In genomic region chr9:33049680-33050361, GRCh38 we compare ENCODE assay signal across 13 cellular contexts. TPM values are rescaled to one million over a fixed set of nuclear protein-coding genes. Genes with fewer than 3 reads are reported as not detected.
A peak's percentile ranks its signal among the peaks of the same experiment; 100 is the strongest.
DNase-seq lines count a peak whose midpoint lies in the region; ATAC-seq and TF ChIP-seq lines count a peak whose summit lies in the region.
"Had no signal": no experiment of that assay in that cellular context is flagged by ENCODE, and none has a peak within 500 bp of the region (broad histone marks: within the 10 kb centered on the region; RNA-seq: fewer than 3 reads in every experiment).

No MANE protein-coding gene starts in this region.

- H3K4me3 Mint-ChIP-seq in WTC11 = no peak overlapping the region
- H3K4me3 Mint-ChIP-seq in Calu3 (ENCODE audit: low read depth, unreplicated experiment) = no peak overlapping the region

- no peak overlapping the region for H3K27ac ChIP-seq in neuronal stem cell (replicated peaks; ENCODE audit: low read length)
- H3K27ac ChIP-seq: brain microvascular endothelial cell, C4-2B had no signal

- H3K27me3 Mint-ChIP-seq in WTC11 (ENCODE audit: low read depth) (no peaks in the 10 kb centered on the region), Calu3 (ENCODE audit: unreplicated experiment) (no peaks in the 10 kb centered on the region)

- H3K27ac Mint-ChIP-seq in WTC11 (no peak overlapping the region), Calu3 (ENCODE audit: unreplicated experiment) (no peak overlapping the region)

- DNase-seq in WTC11 (ENCODE audit: low spot score) (no peak), Calu3 (no peak), G401 (ENCODE audit: low spot score) (no peak), neuronal stem cell (ENCODE audit: low spot score) (no peak), left ventricle myocardium superior (no peak)
- DNase-seq: activated CD4-positive, alpha-beta T cell treated with anti-CD3 and anti-CD28 coated beads, Interleukin-2, amount 50 U/mL, for 48 hours; brain microvascular endothelial cell; erythroblast had no signal

- H3K9me3 Mint-ChIP-seq in WTC11 = no peaks in the 10 kb centered on the region
- H3K9me3 Mint-ChIP-seq in Calu3 (ENCODE audit: low read depth, unreplicated experiment) = no peaks in the 10 kb centered on the region

- H3K36me3 ChIP-seq in neuronal stem cell (replicated peaks in 1 of 2; ENCODE audit: control insufficient read depth in 2 of 2, insufficient read depth in 2 of 2, low read length in 2 of 2) = peaks cover 15 to 93% of the 10 kb centered on the region in 2 donors

- no peak overlapping the region for H4K8ac ChIP-seq in neuronal stem cell (ENCODE audit: low read depth, low read length)

- H2AFZ ChIP-seq in neuronal stem cell (ENCODE audit: low read length) = no peak overlapping the region

- no peaks in the 10 kb centered on the region for H3K79me1 ChIP-seq in neuronal stem cell (ENCODE audit: low read depth, low read length)

- TF ChIP-seq CTCF in WTC11 (IDR thresholded peaks at IDR 0.05) = no peak
- no peak for TF ChIP-seq CTCF in Calu3 (IDR thresholded peaks at IDR 0.05; ENCODE audit: unreplicated experiment)

- no peak overlapping the region for H2AK5ac ChIP-seq in neuronal stem cell (ENCODE audit: low read depth, low read length)

- H3K4me2 ChIP-seq in neuronal stem cell (ENCODE audit: insufficient read depth, low read length, poor library complexity, severe bottlenecking) = no peak overlapping the region

- intact Hi-C loops in Calu3 (cut with micrococcal nuclease; ENCODE audit: unreplicated experiment) = no loop called here
- intact Hi-C loops in left ventricle myocardium superior (cut with micrococcal nuclease) = no loop called here

- no peak overlapping the region for H3K14ac ChIP-seq in neuronal stem cell (ENCODE audit: low read length)

- no TSS peak for BruUV-seq in Calu3 (replicated peaks; lab: Mats Ljungman, UMichigan)

- H3K23ac ChIP-seq in neuronal stem cell (ENCODE audit: low read depth, low read length, poor library complexity) = no peak overlapping the region

- H3K36me3 Mint-ChIP-seq in WTC11 = peaks cover 55% of the 10 kb centered on the region
- H3K36me3 Mint-ChIP-seq in Calu3 (ENCODE audit: insufficient read depth, unreplicated experiment) = peaks cover 13% of the 10 kb centered on the region

- H3K9ac ChIP-seq in neuronal stem cell (ENCODE audit: low read depth, low read length, poor library complexity) = no peak overlapping the region

- no peaks in the 10 kb centered on the region for H3K4me1 ChIP-seq in neuronal stem cell (ENCODE audit: control insufficient read depth in 2 of 2, insufficient read depth in 1 of 2, low read depth in 1 of 2, low read length in 2 of 2)

- H3K4me1 Mint-ChIP-seq in WTC11 = peaks cover 5% of the 10 kb centered on the region
- H3K4me1 Mint-ChIP-seq in Calu3 (ENCODE audit: low read depth, unreplicated experiment) = peaks cover 4% of the 10 kb centered on the region

- H2BK120ac ChIP-seq in neuronal stem cell (ENCODE audit: low read depth, low read length) = no peak overlapping the region

- H3K4ac ChIP-seq in neuronal stem cell (ENCODE audit: low read length) = no peak overlapping the region

- no peak overlapping the region for H4K91ac ChIP-seq in neuronal stem cell (ENCODE audit: low read depth, low read length, poor library complexity)

- no CpG with 5 or more reads among the region's 2 CpGs for WGBS in neuronal stem cell (ENCODE audit: extremely low coverage in 2 of 2, insufficient read length in 2 of 2, insufficient replicate concordance in 1 of 2), 2 donors

- no peak overlapping the region for H2BK15ac ChIP-seq in neuronal stem cell (ENCODE audit: low read length)

- in situ Hi-C loops in G401 (cut with HindIII; ENCODE audit: low sequenced_read_pairs) = no loop called here

- H3K4me3 ChIP-seq in neuronal stem cell (ENCODE audit: low read length in 2 of 2) = no peak overlapping the region

- no peak overlapping the region for H3K18ac ChIP-seq in neuronal stem cell (ENCODE audit: low read length)

- ATAC-seq in GM18498 (IDR thresholded peaks at IDR 0.05; ENCODE audit: unreplicated experiment) = peak; percentile 83
- ATAC-seq in GM19351 (IDR thresholded peaks at IDR 0.05; ENCODE audit: unreplicated experiment) = peak; percentile 92
- peak; percentile 81 for ATAC-seq in HG02884 (IDR thresholded peaks at IDR 0.05; ENCODE audit: unreplicated experiment)
- no peak for ATAC-seq in WTC11
- no peak for ATAC-seq in left ventricle myocardium superior
- ATAC-seq: SK-N-SH treated with all-trans-retinoic acid at 6 μM for 48 hours had no signal

- no peaks in the 10 kb centered on the region for H3K9me3 ChIP-seq in neuronal stem cell (replicated peaks in 1 of 2; ENCODE audit: control insufficient read depth in 2 of 2, insufficient read depth in 1 of 2, low read depth in 1 of 2, low read length in 2 of 2)

- H3K27me3 ChIP-seq in neuronal stem cell (ENCODE audit: control insufficient read depth in 3 of 3, insufficient read depth in 3 of 3, low read depth in 1 of 3, low read length in 3 of 3) = no peaks in the 10 kb centered on the region
- H3K27me3 ChIP-seq: brain microvascular endothelial cell had no signal

- no peak overlapping the region for H2BK5ac ChIP-seq in neuronal stem cell (ENCODE audit: low read length)

- no peak overlapping the region for H2BK12ac ChIP-seq in neuronal stem cell (ENCODE audit: low read length)

- CTCF ChIA-PET in WTC11 (lab: Charles Lee) (no interaction called here), Calu3 (lab: Charles Lee) (no interaction called here)

- POLR2A ChIA-PET in WTC11 (lab: Charles Lee) = no interaction called here

TF ChIP-seq in WTC11, 78 proteins besides CTCF, POLR2A, EP300 and RAD21:
- TF ChIP-seq NR2C2 (CRISPR knock-in tag; IDR thresholded peaks at IDR 0.05) (no peak), ZNF121 (CRISPR knock-in tag; IDR thresholded peaks at IDR 0.05) (peak; percentile 16; the same call in 1 of the 2 replicates), PRRX2 (CRISPR knock-in tag; IDR thresholded peaks at IDR 0.05) (no peak), FOXP1 (CRISPR knock-in tag; IDR thresholded peaks at IDR 0.05; ENCODE audit: borderline replicate concordance) (no peak), ERG (CRISPR knock-in tag; IDR thresholded peaks at IDR 0.05) (no peak), MLX (CRISPR knock-in tag; IDR thresholded peaks at IDR 0.05) (no peak), NFATC4 (CRISPR knock-in tag; IDR thresholded peaks at IDR 0.05) (no peak)

RNA-seq across cellular contexts. Expression of gene DNAJA1, which starts 24.7 kb away (rescaled TPM):
- 74.5 to 96.5 TPM (median 95.6 TPM) in 3 replicates for total RNA-seq in WTC11 (2021)
- total RNA-seq in Calu3 (2022) = 186 and 194 TPM in 2 replicates
- total RNA-seq in G401 (2014; rRNA removed; shearing (Covaris generic)) = 163 and 266 TPM in 2 replicates
- 153 TPM for polyA plus RNA-seq in neuronal stem cell (2013, experiment 1 of 2)
- polyA plus RNA-seq in neuronal stem cell (2013, experiment 2 of 2) = 152 TPM
- total RNA-seq in left ventricle myocardium superior = 90.9 TPM

RNA-seq across cellular contexts. Expression of gene SMU1, which starts 26.7 kb away (rescaled TPM):
- total RNA-seq in WTC11 (2021) (23.2 to 23.3 TPM (median 23.2 TPM) in 3 replicates), Calu3 (2022) (12.3 and 13.4 TPM in 2 replicates), left ventricle myocardium superior (16.3 TPM)
- 34.4 and 49.4 TPM in 2 replicates for total RNA-seq in G401 (2014; rRNA removed; shearing (Covaris generic))
- 14.0 TPM for polyA plus RNA-seq in neuronal stem cell (2013, experiment 1 of 2)
- polyA plus RNA-seq in neuronal stem cell (2013, experiment 2 of 2) = 14.7 TPM

RNA-seq across cellular contexts. Expression of gene APTX, which starts 48.4 kb away (rescaled TPM):
- total RNA-seq in WTC11 (2021) = 36.7 to 40.0 TPM (median 39.0 TPM) in 3 replicates
- total RNA-seq in Calu3 (2022) = 22.7 and 26.6 TPM in 2 replicates
- 41.4 and 47.5 TPM in 2 replicates for total RNA-seq in G401 (2014; rRNA removed; shearing (Covaris generic))
- polyA plus RNA-seq in neuronal stem cell (2013, experiment 1 of 2) = 47.0 TPM
- 49.5 TPM for polyA plus RNA-seq in neuronal stem cell (2013, experiment 2 of 2)
- total RNA-seq in left ventricle myocardium superior = 12.0 TPM

Comparison
In these comparisons a context has a peak if more than half of its experiments do, and no peak if none do; other contexts are left out.
1. ATAC-seq: peak in GM18498 (single experiment), GM19351 (single experiment) and HG02884 (single experiment); none in WTC11 (single experiment) and left ventricle myocardium superior (single experiment).